In genomic region chr3:169966086-169966950, GRCh38 we compare ENCODE assay signal across 8 cellular contexts. TPM values are rescaled to one million over a fixed set of nuclear protein-coding genes. Genes with fewer than 3 reads are reported as not detected.
A peak's percentile ranks its signal among the peaks of the same experiment; 100 is the strongest.
DNase-seq lines count a peak whose midpoint lies in the region; ATAC-seq, FAIRE-seq and TF ChIP-seq lines count a peak whose summit lies in the region.

TSS of gene SEC62 (plus strand) at chr3:169966807. CDS start at chr3:169966823, 16 bp downstream.

- H3K27me3 ChIP-seq in psoas muscle (ENCODE audit: insufficient read depth in 3 of 3, low read length in 2 of 3), result no peaks in the 10 kb centered on the region

- in situ Hi-C loops in GM13977 (cut with MboI; ENCODE audit: low pct_unique_long_range_greater_than_20kb, low sequenced_read_pairs, unreplicated experiment), result no loop called here

- TF ChIP-seq CTCF in GM13977 (IDR thresholded peaks at IDR 0.05; ENCODE audit: extremely low read depth, insufficient read depth, missing control alignments), result peak; percentile 80
- peak; percentile 36 for TF ChIP-seq CTCF in psoas muscle (IDR thresholded peaks at IDR 0.05)

- intact Hi-C loops in T-helper 1 cell treated with Interleukin-12 subunit alpha and Interleukin-12 subunit beta and Interleukin-4 antibody, amounts not matched to agents 30 ng/mL and 1 ng/mL, for 36 hours (cut with micrococcal nuclease), result loop anchor here (1.0 to 5.0 kb wide), 13 partner anchors 21 to 942 kb away; partner anchors contain the start of genes EIF5A2, MECOM, MYNN and PHC3
- intact Hi-C loops in left ventricle myocardium superior (cut with micrococcal nuclease), result no loop called here
- intact Hi-C loops in psoas muscle (cut with DNase I), result loop anchor here in 1 of 2 donors (5.0 kb wide), 2 partner anchors 104 to 189 kb away; no protein-coding TSS in a partner anchor

- FAIRE-seq in urothelium cell line (lab: Jason Lieb, UNC), result no peak

- peaks cover 38% of the 10 kb centered on the region for H3K4me1 ChIP-seq in psoas muscle

- 10 to 12% (median 12%) methylated on average over 36 to 47 of the region's 47 CpGs for WGBS in psoas muscle, 3 donors

- peak; percentile 88 for ATAC-seq in HG02884 (IDR thresholded peaks at IDR 0.05; ENCODE audit: unreplicated experiment)
- peak; percentile 99 for ATAC-seq in left ventricle myocardium superior
- peak; percentile 98 to 99 (median 99) for ATAC-seq in psoas muscle

- H3K9me3 ChIP-seq in psoas muscle, result no peaks in the 10 kb centered on the region

- DNase-seq in GM13977 (ENCODE audit: low spot score) (peak; percentile 87), NCI-H146 treated with DMSO at 0.1 percent for 48 hours (lab: John Stamatoyannopoulos, UW; ENCODE audit: unreplicated experiment) (peak; percentile 93), amniotic stem cell (lab: John Stamatoyannopoulos, UW) (peak; percentile 79), left ventricle myocardium superior (peak; percentile 97), psoas muscle (peak; percentile 91 to 97), urothelium cell line (ENCODE audit: low spot score) (peak; percentile 91)

- H3K27ac ChIP-seq in psoas muscle, result peak within 1 kb of the TSS; percentile 91

- H3K4me3 ChIP-seq in psoas muscle, result peak within 1 kb of the TSS; percentile 86

- peaks cover 0 to 8% of the 10 kb centered on the region in 2 donors for H3K36me3 ChIP-seq in psoas muscle (ENCODE audit: insufficient read depth in 1 of 2, low read depth in 1 of 2)

RNA-seq across cellular contexts. Expression of gene SEC62, which starts in this region (rescaled TPM):
- 76.8 and 87.2 TPM in 2 replicates for total RNA-seq in T-helper 1 cell treated with Interleukin-12 subunit alpha and Interleukin-12 subunit beta and Interleukin-4 antibody, amounts not matched to agents 30 ng/mL and 1 ng/mL, for 36 hours
- total RNA-seq in left ventricle myocardium superior (79.0 TPM), psoas muscle (10 to 100 TPM; 61.5 to 78.2 (median 71.5) TPM)
- 10 to 100 TPM; 38.1 to 70.2 (median 61.7) TPM for polyA plus RNA-seq in psoas muscle

Comparison
In these comparisons a context has a peak if more than half of its experiments do, and no peak if none do; other contexts are left out.
1. Peak in every context shown above with its lines: DNase-seq, ATAC-seq, H3K4me3 ChIP-seq and H3K27ac ChIP-seq.